In genomic region chr10:3397846-3398245, GRCh38 we compare ENCODE assay signal across 15 cellular contexts.
DNase-seq lines count a peak whose midpoint lies in the region; ATAC-seq and TF ChIP-seq lines count a peak whose summit lies in the region.
"Had no signal": no experiment of that assay in that cellular context is flagged by ENCODE, and none has a peak within 500 bp of the region (broad histone marks: within the 10 kb centered on the region; RNA-seq: fewer than 3 reads in every experiment).

No MANE protein-coding gene starts in this region.

- H3K23ac ChIP-seq in mesenchymal stem cell (ENCODE audit: low read length in 2 of 2) = no peak overlapping the region

- H3K4me3 ChIP-seq in mesenchymal stem cell (ENCODE audit: insufficient read depth in 1 of 2, low read depth in 1 of 2, low read length in 2 of 2) (no peak overlapping the region), upper lobe of right lung (no peak overlapping the region)
- H3K4me3 ChIP-seq: BLaER1 had no signal

- H3K4me1 ChIP-seq in mesenchymal stem cell (ENCODE audit: control insufficient read depth, insufficient read depth, low read depth, low read length) = peaks cover 13% of the 10 kb centered on the region
- H3K4me1 ChIP-seq in upper lobe of right lung = peaks cover 5% of the 10 kb centered on the region

- ATAC-seq in Right ventricle myocardium inferior = no peak
- no peak for ATAC-seq in upper lobe of right lung
- no peak for ATAC-seq in left colon
- no peak for ATAC-seq in GM21717 (IDR thresholded peaks at IDR 0.05; ENCODE audit: unreplicated experiment)

- peak overlapping the region; percentile 26 for H2AK5ac ChIP-seq in mesenchymal stem cell (ENCODE audit: low read length, severe bottlenecking)

- H3K14ac ChIP-seq in mesenchymal stem cell (ENCODE audit: low read length in 2 of 2) = peak overlapping the region in 1 of 2 experiments; percentile 42

- no peak overlapping the region for H3K18ac ChIP-seq in mesenchymal stem cell (ENCODE audit: low read depth in 1 of 2, low read length in 2 of 2)

- intact Hi-C loops in cardiac septum (cut with DNase I) = no loop called here
- intact Hi-C loops in Right ventricle myocardium inferior (cut with DNase I) = loop anchor here (5.0 kb wide), 1 partner anchor 69 kb away; no protein-coding TSS in a partner anchor
- intact Hi-C loops in posterior vena cava (cut with DNase I) = loop anchor here in 1 of 2 donors (5.0 kb wide), 1 partner anchor 271 kb away; no protein-coding TSS in a partner anchor
- intact Hi-C loops in upper lobe of right lung (cut with DNase I) = no loop called here
- intact Hi-C loops in left colon (cut with DNase I, micrococcal nuclease) = no loop called here

- H3K79me1 ChIP-seq in mesenchymal stem cell (replicated peaks; ENCODE audit: low read length, poor library complexity, severe bottlenecking) = no peaks in the 10 kb centered on the region

- H3K36me3 ChIP-seq in mesenchymal stem cell (ENCODE audit: control insufficient read depth in 1 of 2, insufficient read depth in 2 of 2, low read depth in 1 of 2, low read length in 2 of 2) (peaks cover 0 to 3% of the 10 kb centered on the region in 2 experiments), upper lobe of right lung (no peaks in the 10 kb centered on the region)
- H3K36me3 ChIP-seq: BLaER1 had no signal

- no peak for TF ChIP-seq CTCF in upper lobe of right lung (IDR thresholded peaks at IDR 0.05)

- no peak overlapping the region for H3K4me2 ChIP-seq in mesenchymal stem cell (ENCODE audit: low read length, poor library complexity, severe bottlenecking)
- H3K4me2 ChIP-seq: BLaER1 had no signal

- DNase-seq in cardiac septum (ENCODE audit: low spot score) (peak; percentile 65), Right ventricle myocardium inferior (ENCODE audit: missing footprints) (no peak), mesenchymal stem cell (no peak), posterior vena cava (ENCODE audit: low spot score) (peak; percentile 82), upper lobe of right lung (peak; percentile 60), left colon (no peak), OCI-M2 (lab: John Stamatoyannopoulos, UW; ENCODE audit: unreplicated experiment) (no peak)
- DNase-seq: 8988T, AML-193, Calu3, DMS 273 treated with DMSO at 0.1 percent for 48 hours, GOT3, H9 had no signal

- H2BK5ac ChIP-seq in mesenchymal stem cell (ENCODE audit: low read depth, low read length, poor library complexity, severe bottlenecking) = no peak overlapping the region

- H2BK12ac ChIP-seq in mesenchymal stem cell (ENCODE audit: low read length in 2 of 2) = peak overlapping the region in 1 of 2 experiments; percentile 96

- H2AFZ ChIP-seq in mesenchymal stem cell (ENCODE audit: low read depth, low read length) = no peak overlapping the region

- no peak overlapping the region for H3K4ac ChIP-seq in mesenchymal stem cell (ENCODE audit: low read depth in 1 of 2, low read length in 2 of 2)

- H2BK120ac ChIP-seq in mesenchymal stem cell (ENCODE audit: low read depth, low read length) = no peak overlapping the region

- no peak overlapping the region for H4K8ac ChIP-seq in mesenchymal stem cell (ENCODE audit: low read length)

- H4K91ac ChIP-seq in mesenchymal stem cell (ENCODE audit: low read length) = no peak overlapping the region

- H3K9me3 ChIP-seq in mesenchymal stem cell (ENCODE audit: control insufficient read depth, low read length) (peaks cover 3% of the 10 kb centered on the region), upper lobe of right lung (no peaks in the 10 kb centered on the region)

- WGBS in mesenchymal stem cell = 93% methylated on average over 23 of the region's 23 CpGs

- H3K27me3 ChIP-seq in mesenchymal stem cell (ENCODE audit: control insufficient read depth in 1 of 2, insufficient read depth in 1 of 2, low read length in 2 of 2) = no peaks in the 10 kb centered on the region
- H3K27me3 ChIP-seq in upper lobe of right lung = no peaks in the 10 kb centered on the region
- H3K27me3 ChIP-seq: BLaER1 had no signal

- H3K9ac ChIP-seq in mesenchymal stem cell (ENCODE audit: low read length) = no peak overlapping the region
- H3K9ac ChIP-seq: BLaER1 had no signal

- no peak overlapping the region for H3K27ac ChIP-seq in mesenchymal stem cell (ENCODE audit: low read length, poor library complexity, severe bottlenecking)
- no peak overlapping the region for H3K27ac ChIP-seq in upper lobe of right lung
- H3K27ac ChIP-seq: BLaER1 had no signal

- no peak overlapping the region for H2BK15ac ChIP-seq in mesenchymal stem cell (ENCODE audit: low read depth, poor library complexity, severe bottlenecking)

Comparison
In these comparisons a context has a peak if more than half of its experiments do, and no peak if none do; other contexts are left out.
1. DNase-seq: peak in cardiac septum (single experiment), posterior vena cava (single experiment) and upper lobe of right lung (single experiment); none in Right ventricle myocardium inferior (single experiment), mesenchymal stem cell (single experiment), left colon (0 of 2) and OCI-M2 (single experiment).